11 cellular contexts compared by ENCODE assay signal in the genomic region with DNA sequence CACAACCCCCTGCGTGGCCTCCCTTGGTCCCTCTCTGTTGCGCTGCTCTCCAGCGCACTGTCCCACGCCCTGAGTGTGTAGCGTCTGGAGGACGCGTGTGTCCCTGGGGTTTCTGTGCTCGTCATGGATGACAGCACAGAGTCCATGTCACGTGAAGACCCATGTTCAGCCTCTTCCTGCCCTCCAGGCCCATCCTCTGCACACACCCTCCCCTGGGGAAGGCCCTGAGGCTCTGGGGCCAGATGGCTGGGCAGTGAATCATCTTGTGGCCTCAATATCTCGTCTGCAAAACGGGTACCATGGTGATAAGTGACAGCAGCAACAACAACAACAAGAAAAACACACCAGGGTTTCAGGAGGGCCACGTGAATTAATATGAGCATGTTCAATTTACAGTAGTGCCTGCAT.
DNase-seq lines count a peak whose midpoint lies in the region; ATAC-seq and TF ChIP-seq lines count a peak whose summit lies in the region.
"Had no signal": no experiment of that assay in that cellular context is flagged by ENCODE, and none has a peak within 500 bp of the region (broad histone marks: within the 10 kb centered on the region; RNA-seq: fewer than 3 reads in every experiment).

No MANE protein-coding gene starts in this region.

- TF ChIP-seq RAD21 in IMR-90 (IDR thresholded peaks at IDR 0.05; ENCODE audit: low read length) = no peak

- no peak overlapping the region for H3K4me2 ChIP-seq in IMR-90 (ENCODE audit: low read depth, low read length)
- no peak overlapping the region for H3K4me2 ChIP-seq in fibroblast of lung (ENCODE audit: extremely low read depth, insufficient read depth, low read length)

- dilution Hi-C loops in IMR-90 (cut with HindIII; ENCODE audit: low sequenced_read_pairs, unreplicated experiment) = no loop called here

- H2AK9ac ChIP-seq in IMR-90 (replicated peaks; ENCODE audit: low read depth, low read length, poor library complexity) = peak overlapping the region; percentile 62

- no peak for ATAC-seq in IMR-90 (ENCODE audit: low read depth)
- peak; percentile 26 to 28 for ATAC-seq in gastrocnemius medialis
- ATAC-seq in GM19023 (IDR thresholded peaks at IDR 0.05; ENCODE audit: unreplicated experiment) = no peak
- no peak for ATAC-seq in HG03175 (IDR thresholded peaks at IDR 0.05; ENCODE audit: unreplicated experiment)

- H3K79me2 ChIP-seq in fibroblast of lung (ENCODE audit: control insufficient read depth, insufficient read depth, low read length) = no peaks in the 10 kb centered on the region

- POLR2A ChIA-PET in IMR-90 (lab: Charles Lee; ENCODE audit: unreplicated experiment) = no interaction called here

- no peak overlapping the region for H3K14ac ChIP-seq in IMR-90 (replicated peaks; ENCODE audit: low read depth, low read length)

- WGBS in IMR-90 (ENCODE audit: extremely low coverage in 2 of 2, insufficient read length in 1 of 2), 2 experiments = 34% methylated on average over 4 of the region's 12 CpGs; no CpG with 5 or more reads in 1 of the 2 experiments

- BruUV-seq in IMR-90 (replicated peaks; lab: Mats Ljungman, UMichigan) = no TSS peak

- peak overlapping the region; percentile 15; the same call in 1 of the 2 replicates for H3K4ac ChIP-seq in IMR-90 (ENCODE audit: low read depth, low read length)

- H3K4me3 ChIP-seq in IMR-90 (ENCODE audit: insufficient read depth, low read depth, low read length) (no peak overlapping the region), fibroblast of lung (replicated peaks in 1 of 4; ENCODE audit: control extremely low read depth in 1 of 4, insufficient read depth in 1 of 4, low read depth in 3 of 4, low read length in 4 of 4) (no peak overlapping the region), gastrocnemius medialis (no peak overlapping the region)
- H3K4me3 ChIP-seq: cardiac muscle cell had no signal

- H2BK15ac ChIP-seq in IMR-90 (ENCODE audit: low read depth, low read length) = no peak overlapping the region

- DNase-seq in DMS53 (lab: John Stamatoyannopoulos, UW) (peak; percentile 5), DMS53 treated with DMSO at 0.1 percent for 48 hours (lab: John Stamatoyannopoulos, UW; ENCODE audit: unreplicated experiment) (no peak), IMR-90 (no peak), fibroblast of lung (ENCODE audit: low read depth in 2 of 2) (no peak), gastrocnemius medialis (peak; percentile 17 to 45)
- DNase-seq in activated naive CD4-positive, alpha-beta T cell treated with Interleukin-2 at 50 U/mL for 16 hours = no peak
- DNase-seq: NCI-H2081 had no signal

- H3K9ac ChIP-seq in IMR-90 (ENCODE audit: low read depth, low read length) = no peak overlapping the region
- no peak overlapping the region for H3K9ac ChIP-seq in fibroblast of lung (ENCODE audit: insufficient read depth, low read length)

- intact Hi-C loops in IMR-90 (cut with micrococcal nuclease) (no loop called here), gastrocnemius medialis (cut with DNase I; ENCODE audit: low total_unique reads) (no loop called here)

- TF ChIP-seq CTCF in IMR-90 (conservative IDR thresholded peaks at IDR 0.05; ENCODE audit: low read depth, low read length) (no peak), fibroblast of lung (conservative IDR thresholded peaks at IDR 0.05 in 1 of 2, IDR thresholded peaks at IDR 0.05 in 1 of 2; ENCODE audit: low read depth in 1 of 2, low read length in 2 of 2) (no peak), gastrocnemius medialis (IDR thresholded peaks at IDR 0.05 in 4 of 5, conservative IDR thresholded peaks at IDR 0.05 in 1 of 5) (no peak)

- CTCF ChIA-PET in IMR-90 (lab: Yijun Ruan, JAX) = no interaction called here

- no peak overlapping the region for H2BK20ac ChIP-seq in IMR-90 (ENCODE audit: low read depth, low read length)

- H2BK5ac ChIP-seq in IMR-90 (ENCODE audit: low read depth, low read length, poor library complexity, severe bottlenecking) = no peak overlapping the region

- H3K56ac ChIP-seq in IMR-90 (ENCODE audit: extremely low read depth, insufficient read depth, low read length) = no peak overlapping the region

- H3K18ac ChIP-seq in IMR-90 (ENCODE audit: low read depth, low read length) = no peak overlapping the region

- peaks cover 8% of the 10 kb centered on the region for H3K9me1 ChIP-seq in IMR-90 (ENCODE audit: insufficient read depth, low read length)

- H3K79me1 ChIP-seq in IMR-90 (ENCODE audit: low read depth in 1 of 2, low read length in 2 of 2) = no peaks in the 10 kb centered on the region

- no peak overlapping the region for H4K91ac ChIP-seq in IMR-90 (ENCODE audit: insufficient read depth, low read depth, low read length)

- TF ChIP-seq POLR2A in IMR-90 (IDR thresholded peaks at IDR 0.05; ENCODE audit: low read depth, low read length) = no peak
- TF ChIP-seq POLR2A in gastrocnemius medialis (IDR thresholded peaks at IDR 0.05) = peak in 1 of 2 donors; percentile 11

- in situ Hi-C loops in IMR-90 (cut with MboI; ENCODE audit: low sequenced_read_pairs) = loop anchor here (10.0 kb wide), 1 partner anchor 119 kb away; no protein-coding TSS in a partner anchor
- in situ Hi-C loops in gastrocnemius medialis (cut with MboI; ENCODE audit: low sequenced_read_pairs in 4 of 4) = no loop called here

- H3K27me3 ChIP-seq in IMR-90 (ENCODE audit: control insufficient read depth, insufficient read depth, low read length) (peaks cover 8% of the 10 kb centered on the region), fibroblast of lung (ENCODE audit: control insufficient read depth, insufficient read depth, low read length) (no peaks in the 10 kb centered on the region), gastrocnemius medialis (no peaks in the 10 kb centered on the region)
- H3K27me3 ChIP-seq: cardiac muscle cell had no signal

- peak overlapping the region; percentile 72 for H2AFZ ChIP-seq in IMR-90 (replicated peaks; ENCODE audit: low read length, poor library complexity)
- no peak overlapping the region for H2AFZ ChIP-seq in fibroblast of lung (ENCODE audit: low read length)

- H3K36me3 ChIP-seq in IMR-90 (ENCODE audit: control insufficient read depth, insufficient read depth, low read length) = no peaks in the 10 kb centered on the region
- no peaks in the 10 kb centered on the region for H3K36me3 ChIP-seq in fibroblast of lung (ENCODE audit: control insufficient read depth, insufficient read depth, low read length)
- no peaks in the 10 kb centered on the region for H3K36me3 ChIP-seq in gastrocnemius medialis
- H3K36me3 ChIP-seq: cardiac muscle cell had no signal

- H4K8ac ChIP-seq in IMR-90 (ENCODE audit: low read depth in 2 of 2, low read length in 2 of 2) = no peak overlapping the region

- peak overlapping the region; percentile 43; the same call in 1 of the 2 replicates for H2AK5ac ChIP-seq in IMR-90 (ENCODE audit: low read depth, low read length)

- no peaks in the 10 kb centered on the region for H4K20me1 ChIP-seq in IMR-90 (ENCODE audit: insufficient read depth, low read length)
- H4K20me1 ChIP-seq in fibroblast of lung (ENCODE audit: control insufficient read depth, extremely low read depth, insufficient read depth, low read length) = no peaks in the 10 kb centered on the region

- no peak overlapping the region for H2BK120ac ChIP-seq in IMR-90 (ENCODE audit: low read depth, low read length)

- no peak overlapping the region for H4K5ac ChIP-seq in IMR-90 (ENCODE audit: low read depth, low read length)

- no peak overlapping the region for H3K23ac ChIP-seq in IMR-90 (ENCODE audit: low read depth, low read length)

- H3K4me1 ChIP-seq in IMR-90 (ENCODE audit: control insufficient read depth, insufficient read depth, low read length) = peaks cover 10% of the 10 kb centered on the region
- peaks cover 4% of the 10 kb centered on the region for H3K4me1 ChIP-seq in fibroblast of lung (ENCODE audit: control insufficient read depth, extremely low read depth, insufficient read depth, low read length)
- peaks cover 0 to 15% of the 10 kb centered on the region in 2 donors for H3K4me1 ChIP-seq in gastrocnemius medialis

- H3K9me3 ChIP-seq in IMR-90 (ENCODE audit: control insufficient read depth, insufficient read depth, low read length) (no peaks in the 10 kb centered on the region), fibroblast of lung (ENCODE audit: control insufficient read depth, insufficient read depth, low read depth, low read length) (no peaks in the 10 kb centered on the region), gastrocnemius medialis (no peaks in the 10 kb centered on the region)

- H3K27ac ChIP-seq in IMR-90 (ENCODE audit: insufficient read depth, low read length) = no peak overlapping the region
- H3K27ac ChIP-seq in fibroblast of lung (ENCODE audit: insufficient read depth, low read length) = peak overlapping the region; percentile 32
- H3K27ac ChIP-seq in gastrocnemius medialis = no peak overlapping the region
- H3K27ac ChIP-seq: 22Rv1, cardiac muscle cell had no signal

TF ChIP-seq in IMR-90, 13 proteins besides CTCF, POLR2A, EP300 and RAD21:
- TF ChIP-seq MXI1 (IDR thresholded peaks at IDR 0.05; ENCODE audit: borderline replicate concordance, low read depth, low read length) (no peak), MAZ (IDR thresholded peaks at IDR 0.05; ENCODE audit: borderline replicate concordance, low read depth, low read length) (no peak), SMC3 (IDR thresholded peaks at IDR 0.05; ENCODE audit: low read depth, low read length) (no peak), FOS (IDR thresholded peaks at IDR 0.05; ENCODE audit: low read depth, low read length) (no peak), NFE2L2 (IDR thresholded peaks at IDR 0.05; ENCODE audit: low read depth, low read length) (no peak), MAFK (IDR thresholded peaks at IDR 0.05; ENCODE audit: low read depth, low read length) (no peak)
- TF ChIP-seq, protein P1, sequence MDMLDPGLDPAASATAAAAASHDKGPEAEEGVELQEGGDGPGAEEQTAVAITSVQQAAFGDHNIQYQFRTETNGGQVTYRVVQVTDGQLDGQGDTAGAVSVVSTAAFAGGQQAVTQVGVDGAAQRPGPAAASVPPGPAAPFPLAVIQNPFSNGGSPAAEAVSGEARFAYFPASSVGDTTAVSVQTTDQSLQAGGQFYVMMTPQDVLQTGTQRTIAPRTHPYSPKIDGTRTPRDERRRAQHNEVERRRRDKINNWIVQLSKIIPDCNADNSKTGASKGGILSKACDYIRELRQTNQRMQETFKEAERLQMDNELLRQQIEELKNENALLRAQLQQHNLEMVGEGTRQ (IDR thresholded peaks at IDR 0.05; ENCODE audit: low read depth, low read length) = peak; percentile 43; the same call in 1 of the 2 replicates
- TF ChIP-seq, protein P2, sequence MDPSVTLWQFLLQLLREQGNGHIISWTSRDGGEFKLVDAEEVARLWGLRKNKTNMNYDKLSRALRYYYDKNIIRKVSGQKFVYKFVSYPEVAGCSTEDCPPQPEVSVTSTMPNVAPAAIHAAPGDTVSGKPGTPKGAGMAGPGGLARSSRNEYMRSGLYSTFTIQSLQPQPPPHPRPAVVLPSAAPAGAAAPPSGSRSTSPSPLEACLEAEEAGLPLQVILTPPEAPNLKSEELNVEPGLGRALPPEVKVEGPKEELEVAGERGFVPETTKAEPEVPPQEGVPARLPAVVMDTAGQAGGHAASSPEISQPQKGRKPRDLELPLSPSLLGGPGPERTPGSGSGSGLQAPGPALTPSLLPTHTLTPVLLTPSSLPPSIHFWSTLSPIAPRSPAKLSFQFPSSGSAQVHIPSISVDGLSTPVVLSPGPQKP (IDR thresholded peaks at IDR 0.05; ENCODE audit: borderline replicate concordance, low read depth, low read length) = no peak

Comparison
In these comparisons a context has a peak if more than half of its experiments do, and no peak if none do; other contexts are left out.
1. DNase-seq: peak in DMS53 (single experiment) and gastrocnemius medialis (2 of 2); none in DMS53 treated with DMSO at 0.1 percent for 48 hours (single experiment), IMR-90 (single experiment), fibroblast of lung (0 of 2) and activated naive CD4-positive, alpha-beta T cell treated with Interleukin-2 at 50 U/mL for 16 hours (single experiment).
2. ATAC-seq: peak in gastrocnemius medialis (2 of 2); none in IMR-90 (single experiment), GM19023 (single experiment) and HG03175 (single experiment).